In genomic region chr16:53052519-53053501, GRCh38 we compare ENCODE assay signal across 8 cellular contexts. TPM values are rescaled to one million over a fixed set of nuclear protein-coding genes. Genes with fewer than 3 reads are reported as not detected.
DNase-seq lines count a peak whose midpoint lies in the region; ATAC-seq, FAIRE-seq and TF ChIP-seq lines count a peak whose summit lies in the region.

TSS of gene CHD9NB (minus strand) at chr16:53052897. CDS start at chr16:53044158, 8,739 bp downstream.

- H2AFZ ChIP-seq in IMR-90 (replicated peaks; ENCODE audit: low read length, poor library complexity), result peak within 1 kb of the TSS; percentile 91

- H3K4me1 ChIP-seq in IMR-90 (ENCODE audit: control insufficient read depth, insufficient read depth, low read length), result peaks cover 20% of the 10 kb centered on the region
- peaks cover 16 to 17% of the 10 kb centered on the region in 2 donors for H3K4me1 ChIP-seq in kidney (ENCODE audit: control insufficient read depth in 1 of 2, insufficient read depth in 1 of 2, low read depth in 1 of 2, low read length in 2 of 2)

- peak within 1 kb of the TSS; percentile 91 for H3K23ac ChIP-seq in IMR-90 (ENCODE audit: low read depth, low read length)

- H3K4me3 Mint-ChIP-seq in activated T-helper 17 cell treated with anti-CD3 and anti-CD28 coated beads, Interleukin-2, amount 50 U/mL, for 72 hours, result peak within 1 kb of the TSS; percentile 54

- H3K9me3 Mint-ChIP-seq in activated T-helper 17 cell treated with anti-CD3 and anti-CD28 coated beads, Interleukin-2, amount 50 U/mL, for 72 hours, result no peaks in the 10 kb centered on the region

- peak within 1 kb of the TSS; percentile 70 for H3K56ac ChIP-seq in IMR-90 (ENCODE audit: extremely low read depth, insufficient read depth, low read length)

- ATAC-seq in IMR-90 (ENCODE audit: low read depth), result peak; percentile 50
- peak; percentile 57 for ATAC-seq in activated T-helper 17 cell treated with anti-CD3 and anti-CD28 coated beads, Interleukin-2, amount 50 U/mL, for 72 hours (replicated peaks)

- FAIRE-seq in kidney (lab: Jason Lieb, UNC) (no peak), urothelium cell line (lab: Jason Lieb, UNC) (peak; percentile 74)

- H2AK5ac ChIP-seq in IMR-90 (ENCODE audit: low read depth, low read length), result peak within 1 kb of the TSS; percentile 98

- H3K9ac ChIP-seq in IMR-90 (ENCODE audit: low read depth, low read length), result peak within 1 kb of the TSS; percentile 56
- no peak within 1 kb of the TSS for H3K9ac ChIP-seq in kidney (ENCODE audit: low read length in 2 of 2)

- peak within 1 kb of the TSS; percentile 92 for H4K91ac ChIP-seq in IMR-90 (ENCODE audit: insufficient read depth, low read depth, low read length)

- TF ChIP-seq CTCF in IMR-90 (conservative IDR thresholded peaks at IDR 0.05; ENCODE audit: low read depth, low read length), result no peak
- no peak for TF ChIP-seq CTCF in kidney (IDR thresholded peaks at IDR 0.05; ENCODE audit: borderline replicate concordance, extremely low read depth, insufficient read depth)
- no peak for TF ChIP-seq CTCF in WERI-Rb-1 (IDR thresholded peaks at IDR 0.05; ENCODE audit: low read depth, low read length)

- intact Hi-C loops in IMR-90 (cut with micrococcal nuclease) (loop anchor here (5.0 kb wide), 1 partner anchor 169 kb away; no protein-coding TSS in a partner anchor), kidney (cut with DNase I) (no loop called here)

- no peaks in the 10 kb centered on the region; the same call in 1 of the 2 replicates for H3K36me3 ChIP-seq in IMR-90 (ENCODE audit: control insufficient read depth, insufficient read depth, low read length)
- H3K36me3 ChIP-seq in kidney (ENCODE audit: control insufficient read depth in 1 of 2, insufficient read depth in 2 of 2, low read length in 2 of 2), result no peaks in the 10 kb centered on the region
- H3K36me3 ChIP-seq in WERI-Rb-1, result no peaks in the 10 kb centered on the region

- peak within 1 kb of the TSS; percentile 87 for H3K4me2 ChIP-seq in IMR-90 (ENCODE audit: low read depth, low read length)

- peak within 1 kb of the TSS; percentile 87 for H3K18ac ChIP-seq in IMR-90 (ENCODE audit: low read depth, low read length)

- peak within 1 kb of the TSS; percentile 68 for H2BK20ac ChIP-seq in IMR-90 (ENCODE audit: low read depth, low read length)

- H3K27ac ChIP-seq in IMR-90 (ENCODE audit: insufficient read depth, low read length), result peak within 1 kb of the TSS; percentile 94
- peak within 1 kb of the TSS in 1 of 2 donors; percentile 62 for H3K27ac ChIP-seq in kidney (ENCODE audit: low read depth in 2 of 2, low read length in 2 of 2)
- no peak within 1 kb of the TSS for H3K27ac ChIP-seq in WERI-Rb-1

- H3K4ac ChIP-seq in IMR-90 (ENCODE audit: low read depth, low read length), result peak within 1 kb of the TSS; percentile 96

- CTCF ChIA-PET in IMR-90 (lab: Yijun Ruan, JAX), result interaction anchor here (0.8 to 3.0 kb wide), 3 partner anchors 25 to 151 kb away, joined by 3 to 17 read pairs (median 3); no protein-coding TSS in a partner anchor

- H3K27me3 Mint-ChIP-seq in activated T-helper 17 cell treated with anti-CD3 and anti-CD28 coated beads, Interleukin-2, amount 50 U/mL, for 72 hours, result no peaks in the 10 kb centered on the region

- peaks cover 11 to 47% of the 10 kb centered on the region in 2 experiments for H3K79me1 ChIP-seq in IMR-90 (ENCODE audit: low read depth in 1 of 2, low read length in 2 of 2)

- peak within 1 kb of the TSS; percentile 94 for H3K14ac ChIP-seq in IMR-90 (replicated peaks; ENCODE audit: low read depth, low read length)

- peak within 1 kb of the TSS; percentile 97 for H2BK5ac ChIP-seq in IMR-90 (ENCODE audit: low read depth, low read length, poor library complexity, severe bottlenecking)

- peak within 1 kb of the TSS; percentile 85; the same call in 2 of the 3 replicates for H2BK15ac ChIP-seq in IMR-90 (ENCODE audit: low read depth, low read length)

- H3K9me1 ChIP-seq in IMR-90 (ENCODE audit: insufficient read depth, low read length), result peaks cover 11% of the 10 kb centered on the region

- DNase-seq in NCI-H524 (lab: John Stamatoyannopoulos, UW), result peak; percentile 13 to 39
- no peak for DNase-seq in NCI-H524 treated with DMSO at 0.1 percent for 48 hours (lab: John Stamatoyannopoulos, UW)
- peak; percentile 86 for DNase-seq in IMR-90
- DNase-seq in kidney, result peak; percentile 68
- peak; percentile 81 for DNase-seq in urothelium cell line (ENCODE audit: low spot score)
- no peak for DNase-seq in NCI-H82 treated with DMSO at 0.1 percent for 48 hours (lab: John Stamatoyannopoulos, UW; ENCODE audit: unreplicated experiment)
- DNase-seq in WERI-Rb-1, result no peak

- H3K27ac Mint-ChIP-seq in activated T-helper 17 cell treated with anti-CD3 and anti-CD28 coated beads, Interleukin-2, amount 50 U/mL, for 72 hours, result no peak within 1 kb of the TSS

- no peak for TF ChIP-seq POLR2A in IMR-90 (IDR thresholded peaks at IDR 0.05; ENCODE audit: low read depth, low read length)

- WGBS in IMR-90 (ENCODE audit: extremely low coverage in 2 of 2, insufficient read length in 1 of 2), 2 experiments, result no CpG with 5 or more reads among the region's 2 CpGs

- H4K5ac ChIP-seq in IMR-90 (ENCODE audit: low read depth, low read length), result peak within 1 kb of the TSS; percentile 94

- no peak for TF ChIP-seq RAD21 in IMR-90 (IDR thresholded peaks at IDR 0.05; ENCODE audit: low read length)

- H3K9me3 ChIP-seq in IMR-90 (ENCODE audit: control insufficient read depth, insufficient read depth, low read length), result no peaks in the 10 kb centered on the region
- H3K9me3 ChIP-seq in kidney (ENCODE audit: control insufficient read depth in 1 of 2, low read length in 2 of 2), result no peaks in the 10 kb centered on the region
- no peaks in the 10 kb centered on the region for H3K9me3 ChIP-seq in WERI-Rb-1 (ENCODE audit: severe bottlenecking)

- H4K8ac ChIP-seq in IMR-90 (ENCODE audit: low read depth in 2 of 2, low read length in 2 of 2), result peak within 1 kb of the TSS; percentile 65 to 92

- no peaks in the 10 kb centered on the region for H3K4me1 Mint-ChIP-seq in activated T-helper 17 cell treated with anti-CD3 and anti-CD28 coated beads, Interleukin-2, amount 50 U/mL, for 72 hours

- in situ Hi-C loops in IMR-90 (cut with MboI; ENCODE audit: low sequenced_read_pairs), result loop anchor here (10.0 to 25.0 kb wide), 4 partner anchors 102 to 1166 kb away; partner anchors contain the start of gene RBL2

- POLR2A ChIA-PET in IMR-90 (lab: Charles Lee; ENCODE audit: unreplicated experiment), result interaction anchor here (0.6 to 0.7 kb wide), 3 partner anchors 13 to 383 kb away, joined by 3 to 5 read pairs (median 5); no protein-coding TSS in a partner anchor

- H3K27me3 ChIP-seq in IMR-90 (ENCODE audit: control insufficient read depth, insufficient read depth, low read length), result no peaks in the 10 kb centered on the region
- no peaks in the 10 kb centered on the region for H3K27me3 ChIP-seq in WERI-Rb-1 (ENCODE audit: insufficient read depth, low read depth, severe bottlenecking)

- H2BK120ac ChIP-seq in IMR-90 (ENCODE audit: low read depth, low read length), result peak within 1 kb of the TSS; percentile 84

- H3K4me3 ChIP-seq in IMR-90 (ENCODE audit: insufficient read depth, low read depth, low read length) (peak within 1 kb of the TSS; percentile 37), kidney (ENCODE audit: low read length in 2 of 2) (no peak within 1 kb of the TSS), WERI-Rb-1 (ENCODE audit: low read depth, low read length) (no peak within 1 kb of the TSS)

- dilution Hi-C loops in IMR-90 (cut with HindIII; ENCODE audit: low sequenced_read_pairs, unreplicated experiment), result no loop called here

- no peaks in the 10 kb centered on the region for H3K36me3 Mint-ChIP-seq in activated T-helper 17 cell treated with anti-CD3 and anti-CD28 coated beads, Interleukin-2, amount 50 U/mL, for 72 hours (ENCODE audit: low read depth)

- BruUV-seq in IMR-90 (replicated peaks; lab: Mats Ljungman, UMichigan), result no TSS peak

- no peaks in the 10 kb centered on the region for H4K20me1 ChIP-seq in IMR-90 (ENCODE audit: insufficient read depth, low read length)

- peak within 1 kb of the TSS; percentile 96 for H2AK9ac ChIP-seq in IMR-90 (replicated peaks; ENCODE audit: low read depth, low read length, poor library complexity)

TF ChIP-seq in IMR-90, 13 proteins besides CTCF, POLR2A, EP300 and RAD21 (continues in another document):
- TF ChIP-seq CHD1 (IDR thresholded peaks at IDR 0.05; ENCODE audit: low read depth, low read length) (no peak), RCOR1 (IDR thresholded peaks at IDR 0.05; ENCODE audit: insufficient replicate concordance, low read length) (no peak), RFX5 (IDR thresholded peaks at IDR 0.05; ENCODE audit: low read depth, low read length) (no peak), NFE2L2 (IDR thresholded peaks at IDR 0.05; ENCODE audit: low read depth, low read length) (0 out of 2 replicates have a peak, but pooled peaks have one; percentile 28), MAZ (IDR thresholded peaks at IDR 0.05; ENCODE audit: borderline replicate concordance, low read depth, low read length) (peak; percentile 69; the same call in 1 of the 2 replicates), BHLHE40 (IDR thresholded peaks at IDR 0.05; ENCODE audit: low read depth, low read length) (peak; percentile 51; the same call in 1 of the 2 replicates), FOS (IDR thresholded peaks at IDR 0.05; ENCODE audit: low read depth, low read length) (peak; percentile 53; the same call in 1 of the 2 replicates), CEBPB (IDR thresholded peaks at IDR 0.05; ENCODE audit: low read depth, low read length) (peak; percentile 92), ELK1 (IDR thresholded peaks at IDR 0.05; ENCODE audit: borderline replicate concordance, low read depth, low read length) (no peak), MAFK (IDR thresholded peaks at IDR 0.05; ENCODE audit: low read depth, low read length) (no peak), SMC3 (IDR thresholded peaks at IDR 0.05; ENCODE audit: low read depth, low read length) (no peak), MXI1 (IDR thresholded peaks at IDR 0.05; ENCODE audit: borderline replicate concordance, low read depth, low read length) (peak; percentile 54; the same call in 1 of the 2 replicates)

RNA-seq across cellular contexts. Expression of gene CHD9NB, which starts in this region (rescaled TPM):
- total RNA-seq in IMR-90 (2012; rRNA removed) (1.1 TPM in 2 replicates), kidney (26.2 TPM)
- polyA plus RNA-seq in IMR-90 (2012; rRNA removed) (0.94 and 1.2 TPM in 2 replicates), kidney (ENCODE audit: insufficient read depth, low read depth, low replicate concordance) (9.8 TPM)
- polyA plus RNA-seq in IMR-90 (2012; cell fraction: cytosol; rRNA removed), result 0.29 and 0.55 TPM in 2 replicates
- 0.41 and 0.61 TPM in 2 replicates for polyA plus RNA-seq in IMR-90 (2012; cell fraction: nucleus; rRNA removed; ENCODE audit: low replicate concordance)
- total RNA-seq in activated T-helper 17 cell treated with anti-CD3 and anti-CD28 coated beads, Interleukin-2, amount 50 U/mL, for 72 hours, result 1 to 10 TPM; 1.4 to 2.0 TPM

Comparison
In these comparisons a context has a peak if more than half of its experiments do, and no peak if none do; other contexts are left out.
1. DNase-seq: peak in NCI-H524 (2 of 2), IMR-90 (single experiment), kidney (single experiment) and urothelium cell line (single experiment); none in NCI-H524 treated with DMSO at 0.1 percent for 48 hours (single experiment), NCI-H82 treated with DMSO at 0.1 percent for 48 hours (single experiment) and WERI-Rb-1 (single experiment).